Comparison of ENCODE assay signal across 8 cellular contexts in the genomic region with DNA sequence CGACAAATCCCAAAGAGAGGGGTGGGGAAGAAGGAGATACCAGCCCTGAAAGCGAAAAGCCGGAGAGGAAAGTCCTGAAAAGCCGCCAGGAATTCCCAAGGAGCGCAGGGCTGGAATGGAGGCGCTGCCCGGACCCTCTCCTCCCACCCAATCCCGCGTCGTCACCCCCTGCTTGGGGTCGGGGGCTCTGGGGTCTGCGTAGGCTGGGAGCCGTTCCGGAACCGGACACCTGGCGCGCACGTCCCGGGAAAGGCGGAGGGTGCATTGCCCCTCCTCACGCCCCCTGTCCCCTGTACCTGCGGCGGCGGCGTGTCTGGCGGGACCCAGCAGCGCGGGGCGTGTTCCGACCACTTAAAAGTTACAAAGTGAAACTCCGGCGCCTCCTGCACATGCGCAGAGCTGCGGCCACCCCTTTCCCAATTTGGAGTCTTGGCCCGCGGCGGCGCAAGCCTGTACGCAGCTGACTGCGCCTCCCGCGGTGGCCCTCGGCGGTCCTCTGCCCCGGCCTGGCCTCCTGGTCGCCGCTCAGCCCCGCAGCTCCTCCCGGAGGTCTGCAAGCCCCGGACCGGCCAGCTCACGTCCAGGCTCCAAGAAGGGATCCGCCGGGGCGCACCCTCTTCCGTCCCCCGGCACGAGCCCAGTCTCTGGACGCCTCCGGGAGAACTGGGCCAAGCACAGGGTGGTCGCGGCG. TPM values are rescaled to one million over a fixed set of nuclear protein-coding genes. Genes with fewer than 3 reads are reported as not detected.
DNase-seq lines count a peak whose midpoint lies in the region; ATAC-seq and TF ChIP-seq lines count a peak whose summit lies in the region.

TMEM63A (minus strand) TSS at position 373 of the 691 bp plus-strand sequence. CDS start 4,800 bp downstream, outside the sequence.

- peak; percentile 50 for TF ChIP-seq CTCF in RWPE1 (conservative IDR thresholded peaks at IDR 0.05; ENCODE audit: low read depth)
- TF ChIP-seq CTCF in neural crest cell (conservative IDR thresholded peaks at IDR 0.05), result peak; percentile 49

- DNase-seq in CD1c-positive myeloid dendritic cell (ENCODE audit: extremely low spot score) (peak; percentile 91), RWPE1 (ENCODE audit: low spot score) (peak; percentile 97), fibroblast of the conjunctiva (ENCODE audit: low read depth) (peak; percentile 67), neural crest cell (ENCODE audit: low read depth, low spot score) (peak; percentile 84), stromal cell of bone marrow (ENCODE audit: low read depth) (peak; percentile 73)
- DNase-seq in activated effector memory CD4-positive, alpha-beta T cell treated with Interleukin-2 at 50 U/mL for 16 hours, result peak; percentile 81

- H3K27ac Mint-ChIP-seq in neural crest cell (ENCODE audit: unreplicated experiment), result no peak within 1 kb of the TSS

- CTCF ChIA-PET in RWPE1 (lab: Yijun Ruan, JAX), result interaction anchor here (0.5 to 2.0 kb wide), 19 partner anchors 15 to 408 kb away, joined by 3 to 11 read pairs (median 4); partner anchors contain the start of genes PYCR2 and SRP9

- peaks cover 20% of the 10 kb centered on the region for H3K27me3 Mint-ChIP-seq in neural crest cell (ENCODE audit: low read depth)

- H3K4me1 Mint-ChIP-seq in neural crest cell, result peaks cover 38% of the 10 kb centered on the region

- ATAC-seq in HG03432 (IDR thresholded peaks at IDR 0.05; ENCODE audit: unreplicated experiment), result peak; percentile 75

- peak within 1 kb of the TSS; percentile 91 for H3K4me3 Mint-ChIP-seq in neural crest cell

- peak within 1 kb of the TSS; percentile 88 for H3K27ac ChIP-seq in RWPE1

- TF ChIP-seq POLR2A in GM19099 (IDR thresholded peaks at IDR 0.05; ENCODE audit: extremely low read depth, insufficient read length, low read depth), result peak; percentile 69

- no peaks in the 10 kb centered on the region for H3K36me3 Mint-ChIP-seq in neural crest cell (ENCODE audit: low read depth)

- POLR2A ChIA-PET in RWPE1 (lab: Yijun Ruan, JAX; ENCODE audit: low non-redundant PET), result interaction anchor here (0.6 to 2.4 kb wide), 3 partner anchors 37 to 105 kb away, joined by 3 to 22 read pairs (median 5); partner anchors contain the start of genes PYCR2 and SRP9

- H3K9me3 Mint-ChIP-seq in neural crest cell, result no peaks in the 10 kb centered on the region

RNA-seq across cellular contexts. Expression of gene TMEM63A, which starts in this region (rescaled TPM):
- 24.8 and 29.3 TPM in 2 replicates for total RNA-seq in neural crest cell

Comparison
In these comparisons a context has a peak if more than half of its experiments do, and no peak if none do; other contexts are left out.
1. Peak in every context shown above with its lines: DNase-seq, ATAC-seq and H3K27ac ChIP-seq.